Comparison of ENCODE assay signal across 8 cellular contexts in genomic region chr22:42780070-42780540, GRCh38. TPM values are rescaled to one million over a fixed set of nuclear protein-coding genes. Genes with fewer than 3 reads are reported as not detected.
DNase-seq lines count a peak whose midpoint lies in the region; ATAC-seq and TF ChIP-seq lines count a peak whose summit lies in the region.

No MANE protein-coding gene starts in this region.

- peak; percentile 86 for TF ChIP-seq CTCF in GM12873 (IDR thresholded peaks at IDR 0.05; ENCODE audit: insufficient read depth, low read depth, low read length, missing control alignments)

- no peak for ATAC-seq in HG02571 (IDR thresholded peaks at IDR 0.05; ENCODE audit: unreplicated experiment)

- DNase-seq in AG08395 (ENCODE audit: low spot score) (peak; percentile 81), NCI-H1930 (lab: John Stamatoyannopoulos, UW) (peak; percentile 58 to 63), SW 1271 (lab: John Stamatoyannopoulos, UW) (peak; percentile 69 to 87), cerebellum (ENCODE audit: low spot score) (peak; percentile 79), kidney glomerular epithelial cell (lab: John Stamatoyannopoulos, UW) (peak; percentile 91)
- DNase-seq in stimulated activated CD8-positive, alpha-beta memory T cell treated with anti-CD3 and anti-CD28 coated beads, Interleukin-12 subunit alpha, Interleukin-12 subunit beta, amount 100 ng/mL, for 24 hours (ENCODE audit: extremely low read depth), result peak; percentile 9

RNA-seq across cellular contexts. Expression of gene A4GALT, which starts 59.4 kb away (rescaled TPM):
- 3.5 TPM for total RNA-seq in cerebellum

Comparison
In these comparisons a context has a peak if more than half of its experiments do, and no peak if none do; other contexts are left out.
1. DNase-seq: peak in every context shown above with its lines; median percentile 91 in kidney glomerular epithelial cell; 81 in AG08395; 79 in cerebellum; 78 in SW 1271; 60 in NCI-H1930; 9 in stimulated activated CD8-positive, alpha-beta memory T cell treated with anti-CD3 and anti-CD28 coated beads, Interleukin-12 subunit alpha, Interleukin-12 subunit beta, amount 100 ng/mL, for 24 hours.